Comparison of ENCODE assay signal across 5 cellular contexts in the genomic region with DNA sequence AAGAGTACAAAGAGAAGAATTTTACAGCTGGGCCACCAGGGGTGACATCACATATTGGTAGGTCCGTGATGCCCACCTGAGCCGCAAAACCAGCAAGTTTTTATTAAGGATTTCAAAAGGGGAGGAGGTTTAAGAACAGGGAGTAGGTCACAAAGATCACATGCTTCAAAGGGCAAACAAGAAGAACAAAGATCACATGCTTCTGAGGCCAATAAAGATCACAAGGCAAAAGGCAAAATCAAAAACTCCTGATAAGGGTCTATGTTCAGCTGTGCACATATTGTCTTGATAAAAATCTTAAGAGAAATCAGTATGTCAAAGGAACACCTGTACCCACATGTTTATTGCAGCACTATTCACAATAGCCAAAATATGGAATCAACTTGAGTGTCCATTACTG. TPM values are rescaled to one million over a fixed set of nuclear protein-coding genes. Genes with fewer than 3 reads are reported as not detected.
"Had no signal": no experiment of that assay in that cellular context is flagged by ENCODE, and none has a peak within 500 bp of the region (broad histone marks: within the 10 kb centered on the region; RNA-seq: fewer than 3 reads in every experiment).

No MANE protein-coding gene starts in this region.

RNA-seq across cellular contexts. Expression of a gene that starts 25.7 kb away (rescaled TPM):
- total RNA-seq: breast epithelium, NCI-H460, PC-3, WTC11 had no signal
- polyA plus RNA-seq: aorta had no signal
